8 cellular contexts compared by ENCODE assay signal in genomic region chr2:27308359-27308875, GRCh38. TPM values are rescaled to one million over a fixed set of nuclear protein-coding genes. Genes with fewer than 3 reads are reported as not detected.
DNase-seq lines count a peak whose midpoint lies in the region; ATAC-seq and TF ChIP-seq lines count a peak whose summit lies in the region.
"Had no signal": no experiment of that assay in that cellular context is flagged by ENCODE, and none has a peak within 500 bp of the region (broad histone marks: within the 10 kb centered on the region; RNA-seq: fewer than 3 reads in every experiment).

UCN (minus strand) TSS chr2:27308445; CDS start chr2:27307895, 550 bp downstream.

- no peak within 1 kb of the TSS for H2AFZ ChIP-seq in trophoblast cell (ENCODE audit: insufficient read depth, low read length, poor library complexity)

- H3K23ac ChIP-seq in trophoblast cell (ENCODE audit: low read length): no peak within 1 kb of the TSS

- H3K14ac ChIP-seq in trophoblast cell (ENCODE audit: low read length): no peak within 1 kb of the TSS

- peaks cover 5% of the 10 kb centered on the region for H3K4me1 Mint-ChIP-seq in activated naive CD8-positive, alpha-beta T cell (ENCODE audit: low read depth)
- H3K4me1 Mint-ChIP-seq in activated CD4-positive, alpha-beta memory T cell treated with anti-CD3 and anti-CD28 coated beads, Interleukin-2, amount 10 ng/mL, durations not matched to agents 7 days and 5 days: peaks cover 4% of the 10 kb centered on the region

- H3K36me3 ChIP-seq in HEK293 (ENCODE audit: control insufficient read depth in 2 of 2, insufficient read depth in 1 of 2, low read length in 2 of 2) (peaks cover 0 to 29% of the 10 kb centered on the region in 2 experiments; a peak in 2 of 3 replicates), trophoblast cell (ENCODE audit: control insufficient read depth in 1 of 2, insufficient read depth in 2 of 2, low read length in 2 of 2) (peaks cover 3 to 11% of the 10 kb centered on the region in 2 experiments)

- H3K4ac ChIP-seq in trophoblast cell (ENCODE audit: low read depth, low read length): no peak within 1 kb of the TSS

- H3K4me3 Mint-ChIP-seq in activated naive CD8-positive, alpha-beta T cell: peak within 1 kb of the TSS; percentile 63
- no peak within 1 kb of the TSS for H3K4me3 Mint-ChIP-seq in activated CD4-positive, alpha-beta memory T cell treated with anti-CD3 and anti-CD28 coated beads, Interleukin-2, amount 10 ng/mL, durations not matched to agents 7 days and 5 days

- DNase-seq in left cardiac atrium: peak; percentile 56
- DNase-seq in trophoblast cell: peak; percentile 46 to 57
- DNase-seq in activated CD4-positive, alpha-beta memory T cell treated with anti-CD3 and anti-CD28 coated beads, Interleukin-2, amount 10 ng/mL, durations not matched to agents 7 days and 5 days: no peak
- no peak for DNase-seq in DMS114 treated with DMSO at 0.1 percent for 48 hours (lab: John Stamatoyannopoulos, UW; ENCODE audit: unreplicated experiment)
- DNase-seq: activated CD8-positive, alpha-beta memory T cell treated with anti-CD3 and anti-CD28 coated beads, Interleukin-2, amount 50 U/mL, for 48 hours had no signal

- no peak within 1 kb of the TSS for H3K9ac ChIP-seq in trophoblast cell (ENCODE audit: low read length)

- WGBS in trophoblast cell (ENCODE audit: extremely low coverage, insufficient coverage, insufficient read length): no CpG with 5 or more reads among the region's 24 CpGs

- H2BK12ac ChIP-seq in trophoblast cell (ENCODE audit: low read length): no peak within 1 kb of the TSS

- H3K4me1 ChIP-seq in HEK293 (ENCODE audit: control insufficient read depth, insufficient read depth, low read length): no peaks in the 10 kb centered on the region
- H3K4me1 ChIP-seq in trophoblast cell (ENCODE audit: control insufficient read depth in 1 of 2, insufficient read depth in 2 of 2, low read length in 2 of 2): peaks cover 4 to 10% of the 10 kb centered on the region in 2 experiments

- H3K79me1 ChIP-seq in trophoblast cell (ENCODE audit: low read length): no peaks in the 10 kb centered on the region

- H3K27me3 ChIP-seq in trophoblast cell (ENCODE audit: insufficient read depth, low read length): peaks cover 31% of the 10 kb centered on the region

- ATAC-seq in left cardiac atrium (peak; percentile 22 to 38), GM18909 (IDR thresholded peaks at IDR 0.05; ENCODE audit: poor library complexity, unreplicated experiment) (no peak)

- H2BK5ac ChIP-seq in trophoblast cell (ENCODE audit: low read depth, low read length, poor library complexity): no peak within 1 kb of the TSS

- H3K4me2 ChIP-seq in trophoblast cell (ENCODE audit: low read length): peak within 1 kb of the TSS; percentile 42

- no peak within 1 kb of the TSS for H3K18ac ChIP-seq in trophoblast cell (ENCODE audit: low read length)

- H3K27ac ChIP-seq in HEK293 (ENCODE audit: extremely low read depth, low read depth, low read length): no peak within 1 kb of the TSS
- H3K27ac ChIP-seq in trophoblast cell (ENCODE audit: low read depth, low read length): no peak within 1 kb of the TSS

- no peak within 1 kb of the TSS for H4K8ac ChIP-seq in trophoblast cell (ENCODE audit: low read depth, low read length)

- no peak within 1 kb of the TSS for H3K27ac Mint-ChIP-seq in activated naive CD8-positive, alpha-beta T cell
- no peak within 1 kb of the TSS for H3K27ac Mint-ChIP-seq in activated CD4-positive, alpha-beta memory T cell treated with anti-CD3 and anti-CD28 coated beads, Interleukin-2, amount 10 ng/mL, durations not matched to agents 7 days and 5 days

- no peak within 1 kb of the TSS for H2AK5ac ChIP-seq in trophoblast cell (ENCODE audit: low read length)

- TF ChIP-seq CTCF in HEK293 (tag by site-specific recombination; IDR thresholded peaks at IDR 0.05): no peak

- no peaks in the 10 kb centered on the region for H3K9me3 ChIP-seq in HEK293 (ENCODE audit: control insufficient read depth, insufficient read depth, low read depth, low read length)
- H3K9me3 ChIP-seq in trophoblast cell (ENCODE audit: insufficient read depth, low read depth, low read length): peaks cover 8% of the 10 kb centered on the region

- CTCF ChIA-PET in HEK293 (lab: Yijun Ruan, JAX): interaction anchor here (0.8 kb wide), 1 partner anchor 12 kb away, joined by 4 read pairs; no protein-coding TSS in a partner anchor
- CTCF ChIA-PET in activated CD4-positive, alpha-beta memory T cell treated with anti-CD3 and anti-CD28 coated beads, Interleukin-2, amount 10 ng/mL, durations not matched to agents 7 days and 5 days (lab: Charles Lee): no interaction called here

- no peak within 1 kb of the TSS for H4K12ac ChIP-seq in trophoblast cell (ENCODE audit: low read depth, low read length)

- no peak within 1 kb of the TSS for H4K91ac ChIP-seq in trophoblast cell (ENCODE audit: low read depth, low read length)

- POLR2A ChIA-PET in HEK293 (lab: Yijun Ruan, JAX): interaction anchor here (0.8 to 1.4 kb wide), 2 partner anchors 14 to 61 kb away, joined by 3 to 4 read pairs; partner anchors contain the start of gene MPV17
- POLR2A ChIA-PET in activated CD4-positive, alpha-beta memory T cell treated with anti-CD3 and anti-CD28 coated beads, Interleukin-2, amount 10 ng/mL, durations not matched to agents 7 days and 5 days (lab: Charles Lee): interaction anchor here (1.2 kb wide), 1 partner anchor 14 kb away, joined by 3 read pairs; the partner anchor contains the start of gene MPV17

- no peak within 1 kb of the TSS for H3K4me3 ChIP-seq in HEK293 (ENCODE audit: low read depth, low read length)
- no peak within 1 kb of the TSS for H3K4me3 ChIP-seq in trophoblast cell (ENCODE audit: low read depth, low read length)

- H3K9me3 Mint-ChIP-seq in activated naive CD8-positive, alpha-beta T cell (ENCODE audit: low read depth): no peaks in the 10 kb centered on the region
- no peaks in the 10 kb centered on the region for H3K9me3 Mint-ChIP-seq in activated CD4-positive, alpha-beta memory T cell treated with anti-CD3 and anti-CD28 coated beads, Interleukin-2, amount 10 ng/mL, durations not matched to agents 7 days and 5 days

- H3K79me2 ChIP-seq in trophoblast cell (ENCODE audit: control insufficient read depth, insufficient read depth, low read length, poor library complexity): no peaks in the 10 kb centered on the region

- H2BK120ac ChIP-seq in trophoblast cell (ENCODE audit: insufficient read depth, low read length, poor library complexity): no peak within 1 kb of the TSS

- intact Hi-C loops in left cardiac atrium (cut with DNase I): no loop called here

- peaks cover 11% of the 10 kb centered on the region for H3K36me3 Mint-ChIP-seq in activated naive CD8-positive, alpha-beta T cell
- H3K36me3 Mint-ChIP-seq in activated CD4-positive, alpha-beta memory T cell treated with anti-CD3 and anti-CD28 coated beads, Interleukin-2, amount 10 ng/mL, durations not matched to agents 7 days and 5 days (ENCODE audit: low read depth): peaks cover 29% of the 10 kb centered on the region

- peaks cover 4% of the 10 kb centered on the region for H3K27me3 Mint-ChIP-seq in activated naive CD8-positive, alpha-beta T cell
- peaks cover 24% of the 10 kb centered on the region for H3K27me3 Mint-ChIP-seq in activated CD4-positive, alpha-beta memory T cell treated with anti-CD3 and anti-CD28 coated beads, Interleukin-2, amount 10 ng/mL, durations not matched to agents 7 days and 5 days

TF ChIP-seq in HEK293, 187 proteins besides CTCF, POLR2A, EP300 and RAD21 (continues in another document):
- peak; percentile 73 for TF ChIP-seq ZFP69B (tag by site-specific recombination; IDR thresholded peaks at IDR 0.05)
- no peak for TF ChIP-seq ZNF513 (tag by site-specific recombination; IDR thresholded peaks at IDR 0.05)
- TF ChIP-seq ZIC2 (tag by site-specific recombination; IDR thresholded peaks at IDR 0.05): peak; percentile 49
- no peak for TF ChIP-seq ATF2 (tag by site-specific recombination; IDR thresholded peaks at IDR 0.05; ENCODE audit: low read depth)

RNA-seq across cellular contexts. Expression of gene UCN, which starts in this region (rescaled TPM):
- 1 to 10 TPM; 1.2 to 1.6 TPM for total RNA-seq in left cardiac atrium
- polyA plus RNA-seq in trophoblast cell (2013): 0.35 and 0.79 TPM in 2 replicates
- 1 to 10 TPM; 2.2 to 3.0 TPM for total RNA-seq in activated CD4-positive, alpha-beta memory T cell treated with anti-CD3 and anti-CD28 coated beads, Interleukin-2, amount 10 ng/mL, durations not matched to agents 7 days and 5 days

Comparison
In these comparisons a context has a peak if more than half of its experiments do, and no peak if none do; other contexts are left out.
1. DNase-seq: peak in left cardiac atrium (single experiment) and trophoblast cell (2 of 2); none in activated CD4-positive, alpha-beta memory T cell treated with anti-CD3 and anti-CD28 coated beads, Interleukin-2, amount 10 ng/mL, durations not matched to agents 7 days and 5 days (single experiment) and DMS114 treated with DMSO at 0.1 percent for 48 hours (single experiment).